In the genomic region with DNA sequence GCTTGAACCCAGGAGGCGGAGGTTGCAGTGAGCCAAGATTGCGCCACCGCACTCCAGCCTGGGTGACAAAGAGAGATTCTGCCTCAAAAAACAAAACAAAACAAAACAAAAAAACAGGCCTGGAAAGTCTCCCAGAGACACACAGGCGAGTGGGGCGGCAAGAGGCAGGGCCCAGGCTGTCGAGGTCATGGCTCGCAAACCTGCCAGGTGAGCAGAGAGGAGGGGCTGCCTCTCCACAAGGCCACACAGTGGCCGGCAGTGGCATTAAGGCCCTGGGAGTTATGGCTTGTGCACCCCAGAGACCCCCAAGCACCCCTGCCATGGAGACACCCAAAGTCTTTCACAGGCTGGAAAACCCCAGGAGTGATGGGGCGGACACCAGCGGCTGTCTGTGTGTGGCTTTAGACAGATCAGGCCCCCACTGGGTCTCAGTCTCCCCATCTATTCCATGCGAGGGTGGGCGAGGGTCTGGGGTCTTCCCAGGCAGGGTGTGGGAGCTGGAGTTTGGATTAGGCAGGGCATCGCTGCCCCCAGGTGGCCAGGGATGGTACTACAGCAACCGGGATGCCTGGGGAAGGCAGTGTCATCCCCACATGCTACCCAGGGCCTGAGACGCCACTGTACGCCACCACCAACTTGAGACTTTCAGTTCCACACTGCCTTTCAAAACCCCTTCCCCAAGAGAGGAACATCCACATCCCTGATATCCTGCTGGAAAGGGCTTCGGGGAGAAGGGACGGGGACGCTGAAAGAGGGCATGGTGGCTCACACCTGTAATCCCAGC, we compare ENCODE assay signal across 9 cellular contexts. TPM values are rescaled to one million over a fixed set of nuclear protein-coding genes. Genes with fewer than 3 reads are reported as not detected.
DNase-seq lines count a peak whose midpoint lies in the region; ATAC-seq and TF ChIP-seq lines count a peak whose summit lies in the region.
"Had no signal": no experiment of that assay in that cellular context is flagged by ENCODE, and none has a peak within 500 bp of the region (broad histone marks: within the 10 kb centered on the region; RNA-seq: fewer than 3 reads in every experiment).

No MANE protein-coding gene starts in this region.

- TF ChIP-seq CTCF in neutrophil (IDR thresholded peaks at IDR 0.05): peak; percentile 96
- peak; percentile 92 to 98 for TF ChIP-seq CTCF in tibial artery (IDR thresholded peaks at IDR 0.05)

- no peak overlapping the region for H3K4me3 Mint-ChIP-seq in activated T-cell treated with anti-CD3 and anti-CD28 coated beads, Interleukin-2, amount 50 U/mL, for 4 hours

- H3K27ac ChIP-seq in neutrophil (peak overlapping the region; percentile 82), tibial artery (no peak overlapping the region)

- H3K27me3 ChIP-seq in neutrophil (no peaks in the 10 kb centered on the region), tibial artery (no peaks in the 10 kb centered on the region)

- H3K4me3 ChIP-seq in neutrophil (ENCODE audit: low read depth in 1 of 2, low read length in 1 of 2) (no peak overlapping the region), tibial artery (no peak overlapping the region)

- peaks cover 2% of the 10 kb centered on the region for H3K4me1 Mint-ChIP-seq in activated T-cell treated with anti-CD3 and anti-CD28 coated beads, Interleukin-2, amount 50 U/mL, for 4 hours (ENCODE audit: low read depth)

- H3K4me1 ChIP-seq in neutrophil (ENCODE audit: control insufficient read depth in 1 of 2, insufficient read depth in 1 of 2, low read depth in 1 of 2, low read length in 1 of 2): peaks cover 17 to 34% of the 10 kb centered on the region in 2 experiments
- no peaks in the 10 kb centered on the region for H3K4me1 ChIP-seq in tibial artery

- intact Hi-C loops in tibial artery (cut with DNase I; ENCODE audit: low total_unique reads): no loop called here

- no peaks in the 10 kb centered on the region for H3K27me3 Mint-ChIP-seq in activated T-cell treated with anti-CD3 and anti-CD28 coated beads, Interleukin-2, amount 50 U/mL, for 4 hours (ENCODE audit: low read depth)

- ATAC-seq in activated T-cell treated with anti-CD3 and anti-CD28 coated beads, Interleukin-2, amount 50 U/mL, for 4 hours: peak; percentile 73 to 79

- H3K9me3 ChIP-seq in neutrophil (no peaks in the 10 kb centered on the region), tibial artery (no peaks in the 10 kb centered on the region)

- DNase-seq in activated gamma-delta T cell treated with Interleukin-2 at 50 U/mL for 16 hours: peak; percentile 73
- no peak for DNase-seq in activated gamma-delta T cell (lab: John Stamatoyannopoulos, UW)
- peak; percentile 84 for DNase-seq in NCI-H82 (lab: John Stamatoyannopoulos, UW)
- peak; percentile 80 for DNase-seq in activated T-cell treated with anti-CD3 and anti-CD28 coated beads, Interleukin-2, amount 50 U/mL, for 4 hours
- DNase-seq in fibroblast of peridontal ligament (ENCODE audit: extremely low read depth): peak; percentile 45
- DNase-seq in tibial artery: peak; percentile 56 to 82
- DNase-seq in HCEC 1CT: no peak

- H3K9me3 Mint-ChIP-seq in activated T-cell treated with anti-CD3 and anti-CD28 coated beads, Interleukin-2, amount 50 U/mL, for 4 hours: no peaks in the 10 kb centered on the region

- peaks cover 7% of the 10 kb centered on the region for H3K36me3 Mint-ChIP-seq in activated T-cell treated with anti-CD3 and anti-CD28 coated beads, Interleukin-2, amount 50 U/mL, for 4 hours (ENCODE audit: insufficient read depth)

- H3K36me3 ChIP-seq in neutrophil: peaks cover 70% of the 10 kb centered on the region
- peaks cover 0 to 42% (median 23%) of the 10 kb centered on the region in 3 donors for H3K36me3 ChIP-seq in tibial artery

RNA-seq across cellular contexts. Expression of a gene that starts 7.3 kb away (rescaled TPM):
- 1 to 10 TPM; 1.4 to 2.6 (median 1.5) TPM for total RNA-seq in activated T-cell treated with anti-CD3 and anti-CD28 coated beads, Interleukin-2, amount 50 U/mL, for 4 hours
- total RNA-seq: pulmonary artery endothelial cell had no signal

RNA-seq across cellular contexts. Expression of a gene that starts 21.3 kb away (rescaled TPM):
- total RNA-seq in activated T-cell treated with anti-CD3 and anti-CD28 coated beads, Interleukin-2, amount 50 U/mL, for 4 hours: 10 to 100 TPM; 79.5 to 81.7 (median 80.0) TPM

RNA-seq across cellular contexts. Expression of a gene that starts 25.6 kb away (rescaled TPM):
- under 1 TPM; 0.52 to 0.83 (median 0.53) TPM for total RNA-seq in activated T-cell treated with anti-CD3 and anti-CD28 coated beads, Interleukin-2, amount 50 U/mL, for 4 hours
- total RNA-seq: pulmonary artery endothelial cell had no signal

RNA-seq across cellular contexts. Expression of a gene that starts 44.9 kb away (rescaled TPM):
- under 1 TPM in 1 of 3 donors, not detected in 2; 0.41 TPM for total RNA-seq in activated T-cell treated with anti-CD3 and anti-CD28 coated beads, Interleukin-2, amount 50 U/mL, for 4 hours
- total RNA-seq: pulmonary artery endothelial cell had no signal

Comparison
In these comparisons a context has a peak if more than half of its experiments do, and no peak if none do; other contexts are left out.
1. DNase-seq: peak in activated gamma-delta T cell treated with Interleukin-2 at 50 U/mL for 16 hours (single experiment), NCI-H82 (single experiment), activated T-cell treated with anti-CD3 and anti-CD28 coated beads, Interleukin-2, amount 50 U/mL, for 4 hours (single experiment), fibroblast of peridontal ligament (single experiment) and tibial artery (2 of 2); none in activated gamma-delta T cell (single experiment) and HCEC 1CT (single experiment).